In genomic region chr2:176123483-176123843, GRCh38 we compare ENCODE assay signal across 11 cellular contexts. TPM values are rescaled to one million over a fixed set of nuclear protein-coding genes. Genes with fewer than 3 reads are reported as not detected.
A peak's percentile ranks its signal among the peaks of the same experiment; 100 is the strongest.
DNase-seq lines count a peak whose midpoint lies in the region; ATAC-seq and TF ChIP-seq lines count a peak whose summit lies in the region.
"Had no signal": no experiment of that assay in that cellular context is flagged by ENCODE, and none has a peak within 500 bp of the region (broad histone marks: within the 10 kb centered on the region; RNA-seq: fewer than 3 reads in every experiment).

No MANE protein-coding gene starts in this region.

- in situ Hi-C loops in gastrocnemius medialis (cut with MboI; ENCODE audit: low sequenced_read_pairs in 4 of 4): loop anchor here in 3 of 4 donors (10.0 to 25.0 kb wide), 2 partner anchors 511 to 689 kb away; no protein-coding TSS in a partner anchor

- H3K9me3 ChIP-seq in CD8-positive, alpha-beta memory T cell (ENCODE audit: low read length): no peaks in the 10 kb centered on the region
- peaks cover 0 to 4% (median 0%) of the 10 kb centered on the region in 4 donors for H3K9me3 ChIP-seq in Peyer's patch
- H3K9me3 ChIP-seq in gastrocnemius medialis: no peaks in the 10 kb centered on the region

- peaks cover 0 to 3% (median 0%) of the 10 kb centered on the region in 3 donors for H3K36me3 Mint-ChIP-seq in CD8-positive, alpha-beta memory T cell

- TF ChIP-seq POLR2A in Peyer's patch (IDR thresholded peaks at IDR 0.05): no peak
- no peak for TF ChIP-seq POLR2A in gastrocnemius medialis (IDR thresholded peaks at IDR 0.05)

- TF ChIP-seq CTCF in Peyer's patch (IDR thresholded peaks at IDR 0.05) (no peak), fibroblast of mammary gland (conservative IDR thresholded peaks at IDR 0.05; ENCODE audit: control insufficient read depth, insufficient read depth, low read depth, low read length) (no peak), gastrocnemius medialis (IDR thresholded peaks at IDR 0.05 in 4 of 5, conservative IDR thresholded peaks at IDR 0.05 in 1 of 5) (no peak)

- no peaks in the 10 kb centered on the region for H3K36me3 ChIP-seq in CD8-positive, alpha-beta memory T cell (ENCODE audit: insufficient read depth, low read length)
- H3K36me3 ChIP-seq in Peyer's patch (no peaks in the 10 kb centered on the region), gastrocnemius medialis (no peaks in the 10 kb centered on the region)

- H3K4me3 ChIP-seq in CD8-positive, alpha-beta memory T cell (ENCODE audit: low read length): no peak overlapping the region
- H3K4me3 ChIP-seq in Peyer's patch (peak overlapping the region; percentile 10 to 63 (median 47)), fibroblast of mammary gland (ENCODE audit: control insufficient read depth, low read depth, low read length) (peak overlapping the region; percentile 61), gastrocnemius medialis (peak overlapping the region; percentile 60 to 73 (median 70))

- H3K27ac Mint-ChIP-seq in CD8-positive, alpha-beta memory T cell: peak overlapping the region in 2 of 8 donors; percentile 63 to 87

- peaks cover 5% of the 10 kb centered on the region for H3K4me1 ChIP-seq in CD8-positive, alpha-beta memory T cell (ENCODE audit: insufficient read depth, low read length)
- H3K4me1 ChIP-seq in Peyer's patch: peaks cover 0 to 22% (median 0%) of the 10 kb centered on the region in 4 donors
- H3K4me1 ChIP-seq in gastrocnemius medialis: peaks cover 9 to 14% of the 10 kb centered on the region in 2 donors

- peaks cover 84 to 88% of the 10 kb centered on the region in 2 donors for H3K27me3 Mint-ChIP-seq in CD8-positive, alpha-beta memory T cell

- DNase-seq in CD8-positive, alpha-beta memory T cell: no peak
- DNase-seq in Peyer's patch (no peak), fibroblast of mammary gland (ENCODE audit: low read depth) (no peak), gastrocnemius medialis (no peak), SHP77 treated with DMSO at 0.1 percent for 48 hours (lab: John Stamatoyannopoulos, UW) (no peak)
- no peak for DNase-seq in stimulated activated CD8-positive, alpha-beta memory T cell treated with anti-CD3 and anti-CD28 coated beads, Interleukin-4, amount 100 ng/mL, for 48 hours
- DNase-seq: NCI-H2081 had no signal

- peaks cover 18 to 33% (median 22%) of the 10 kb centered on the region in 3 donors for H3K4me1 Mint-ChIP-seq in CD8-positive, alpha-beta memory T cell

- intact Hi-C loops in gastrocnemius medialis (cut with DNase I; ENCODE audit: low total_unique reads): loop anchor here (10.0 kb wide), 1 partner anchor 1021 kb away; no protein-coding TSS in a partner anchor

- H3K4me3 Mint-ChIP-seq in CD8-positive, alpha-beta memory T cell: peak overlapping the region in 5 of 7 donors; percentile 47 to 79 (median 59)

- H3K27me3 ChIP-seq in CD8-positive, alpha-beta memory T cell (ENCODE audit: insufficient read depth, low read length, poor library complexity, severe bottlenecking): peaks cover 91% of the 10 kb centered on the region
- H3K27me3 ChIP-seq in Peyer's patch (peaks cover 0 to 54% of the 10 kb centered on the region in 2 donors), gastrocnemius medialis (peaks cover 48 to 81% (median 71%) of the 10 kb centered on the region in 3 donors)

- peaks cover 0 to 18% (median 5%) of the 10 kb centered on the region in 5 donors for H3K9me3 Mint-ChIP-seq in CD8-positive, alpha-beta memory T cell

- POLR2A ChIA-PET in CD8-positive, alpha-beta memory T cell (lab: Charles Lee): no interaction called here

- H3K27ac ChIP-seq in CD8-positive, alpha-beta memory T cell (ENCODE audit: low read depth, low read length): no peak overlapping the region
- H3K27ac ChIP-seq in Peyer's patch: no peak overlapping the region
- H3K27ac ChIP-seq in gastrocnemius medialis: peak overlapping the region in 1 of 4 donors; percentile 84

- ATAC-seq in gastrocnemius medialis (no peak), GM19035 (IDR thresholded peaks at IDR 0.05; ENCODE audit: unreplicated experiment) (no peak)

- CTCF ChIA-PET in CD8-positive, alpha-beta memory T cell (lab: Charles Lee): interaction anchor here (6.0 kb wide), 1 partner anchor 332 kb away, joined by 79 read pairs; no protein-coding TSS in a partner anchor

RNA-seq across cellular contexts. Expression of gene HOXD9, which starts 0.9 kb away (rescaled TPM):
- total RNA-seq in CD8-positive, alpha-beta memory T cell: not detected
- not detected for polyA plus RNA-seq in CD8-positive, alpha-beta memory T cell
- total RNA-seq in Peyer's patch (under 1 TPM in 1 of 4 donors, not detected in 3; 0.70 TPM), gastrocnemius medialis (1 to 10 TPM in 2 of 4 donors, under 1 TPM in 2; 0.33 to 1.8 (median 0.78) TPM)
- total RNA-seq: HT-29 had no signal

RNA-seq across cellular contexts. Expression of gene HOXD8, which starts 6.0 kb away (rescaled TPM):
- total RNA-seq in CD8-positive, alpha-beta memory T cell: not detected
- polyA plus RNA-seq in CD8-positive, alpha-beta memory T cell: not detected
- total RNA-seq in Peyer's patch (1 to 10 TPM; 3.3 to 9.1 (median 5.0) TPM), gastrocnemius medialis (10 to 100 TPM in 1 of 4 donors, 1 to 10 TPM in 3; 4.0 to 12.0 (median 7.2) TPM)
- total RNA-seq: HT-29 had no signal

RNA-seq across cellular contexts. Expression of gene HOXD10, which starts 6.9 kb away (rescaled TPM):
- not detected for total RNA-seq in CD8-positive, alpha-beta memory T cell
- not detected for polyA plus RNA-seq in CD8-positive, alpha-beta memory T cell
- total RNA-seq in Peyer's patch (not detected), gastrocnemius medialis (under 1 TPM in 1 of 4 donors, not detected in 3; 0.15 TPM)
- total RNA-seq: G401, HT-29 had no signal

RNA-seq across cellular contexts. Expression of gene HOXD11, which starts 16.4 kb away (rescaled TPM):
- total RNA-seq in CD8-positive, alpha-beta memory T cell: not detected
- not detected for polyA plus RNA-seq in CD8-positive, alpha-beta memory T cell
- total RNA-seq in Peyer's patch (not detected), gastrocnemius medialis (under 1 TPM in 1 of 4 donors, not detected in 3; 0.24 TPM)
- total RNA-seq: G401, HT-29 had no signal

RNA-seq across cellular contexts. Expression of gene HOXD12, which starts 23.9 kb away (rescaled TPM):
- total RNA-seq in CD8-positive, alpha-beta memory T cell: not detected
- polyA plus RNA-seq in CD8-positive, alpha-beta memory T cell: not detected
- total RNA-seq in Peyer's patch (not detected), gastrocnemius medialis (not detected)
- total RNA-seq: G401, mesenteric fat pad had no signal

Comparison
In these comparisons a context has a peak if more than half of its experiments do, and no peak if none do; other contexts are left out.
1. RNA of gene HOXD8, which starts 6.0 kb away (total RNA-seq): 4.0 to 12.0 TPM in gastrocnemius medialis and 3.3 to 9.1 TPM in Peyer's patch; not detected in CD8-positive, alpha-beta memory T cell; every median in the first group is over 4 times any median in the second.